Comparison of ENCODE assay signal across 24 cellular contexts in genomic region chr1:50129201-50129600, GRCh38. TPM values are rescaled to one million over a fixed set of nuclear protein-coding genes. Genes with fewer than 3 reads are reported as not detected.
"Had no signal": no experiment of that assay in that cellular context is flagged by ENCODE, and none has a peak within 500 bp of the region (broad histone marks: within the 10 kb centered on the region; RNA-seq: fewer than 3 reads in every experiment).

No MANE protein-coding gene starts in this region.

- DNase-seq: effector memory CD4-positive, alpha-beta T cell; esophagus squamous epithelium; foreskin fibroblast; glutamatergic neuron; left colon; left ventricle myocardium superior; naive thymus-derived CD4-positive, alpha-beta T cell; nephron progenitor cell; spleen; stimulated activated CD4-positive, alpha-beta T cell treated with anti-CD3 and anti-CD28 coated beads, Interleukin-15, amount 100 ng/mL, for 24 hours; stimulated activated CD4-positive, alpha-beta T cell treated with anti-CD3 and anti-CD28 coated beads, Interleukin-1b, Interleukin-23, amount 100 ng/mL, for 48 hours; stimulated activated CD4-positive, alpha-beta T cell treated with anti-CD3 and anti-CD28 coated beads, Interleukin-4, amount 100 ng/mL, for 24 hours; tibial artery; upper lobe of right lung had no signal

- H3K4me3 ChIP-seq: esophagus squamous epithelium, gastroesophageal sphincter, lung, spleen, tibial artery, upper lobe of right lung, vagina had no signal

- H3K9me3 ChIP-seq: esophagus squamous epithelium, gastroesophageal sphincter, neutrophil, spleen, tibial artery, upper lobe of right lung, vagina had no signal

- H3K27ac ChIP-seq: epithelial cell of prostate, esophagus squamous epithelium, gastroesophageal sphincter, neutrophil, spleen, tibial artery, upper lobe of right lung, vagina had no signal

- ATAC-seq: gastroesophageal sphincter; left colon; left ventricle myocardium superior; naive thymus-derived CD4-positive, alpha-beta T cell; sciatic nerve; stimulated activated memory B cell treated with anti-CD40 and anti-IgM and Interleukin-4, amounts not matched to agents 10 μg/mL and 1 μg/mL and 100 μg/mL, for 72 hours; upper lobe of right lung had no signal

- H3K27me3 ChIP-seq: neutrophil, tibial artery, vagina had no signal

- H3K36me3 ChIP-seq: esophagus squamous epithelium, gastroesophageal sphincter, neutrophil, spleen, tibial artery, upper lobe of right lung, vagina had no signal

- H3K4me1 ChIP-seq: esophagus squamous epithelium, gastroesophageal sphincter, spleen, tibial artery, upper lobe of right lung, vagina had no signal

RNA-seq across cellular contexts. Expression of gene ELAVL4, which starts 20.5 kb away (rescaled TPM):
- total RNA-seq: esophagus squamous epithelium, left ventricle myocardium superior, mononuclear cell, osteoblast, pulmonary artery endothelial cell had no signal
- polyA plus RNA-seq: naive thymus-derived CD4-positive, alpha-beta T cell had no signal
